In genomic region chr10:99966306-99966705, GRCh38 we compare ENCODE assay signal across 11 cellular contexts.
DNase-seq lines count a peak whose midpoint lies in the region; ATAC-seq and TF ChIP-seq lines count a peak whose summit lies in the region.
"Had no signal": no experiment of that assay in that cellular context is flagged by ENCODE, and none has a peak within 500 bp of the region (broad histone marks: within the 10 kb centered on the region; RNA-seq: fewer than 3 reads in every experiment).

No MANE protein-coding gene starts in this region.

- no peaks in the 10 kb centered on the region for H3K9me3 Mint-ChIP-seq in central memory CD8-positive, alpha-beta T cell
- H3K9me3 Mint-ChIP-seq in nephron progenitor cell = no peaks in the 10 kb centered on the region

- H3K36me3 Mint-ChIP-seq in central memory CD8-positive, alpha-beta T cell (ENCODE audit: insufficient read depth) = peaks cover 11% of the 10 kb centered on the region
- H3K36me3 Mint-ChIP-seq in nephron progenitor cell (ENCODE audit: low read depth) = peaks cover 26% of the 10 kb centered on the region

- TF ChIP-seq CTCF in nephron progenitor cell (IDR thresholded peaks at IDR 0.05) = no peak

- H3K27me3 Mint-ChIP-seq in central memory CD8-positive, alpha-beta T cell = no peaks in the 10 kb centered on the region
- H3K27me3 Mint-ChIP-seq in nephron progenitor cell (ENCODE audit: low read depth, poor library complexity) = no peaks in the 10 kb centered on the region

- H3K4me1 Mint-ChIP-seq in central memory CD8-positive, alpha-beta T cell = no peaks in the 10 kb centered on the region
- H3K4me1 Mint-ChIP-seq in nephron progenitor cell = peaks cover 5% of the 10 kb centered on the region

- peak overlapping the region; percentile 25 for H3K27ac Mint-ChIP-seq in central memory CD8-positive, alpha-beta T cell (ENCODE audit: low read depth)
- H3K27ac Mint-ChIP-seq in nephron progenitor cell = peak overlapping the region; percentile 21

- DNase-seq in EH (ENCODE audit: low read depth) (peak; percentile 94), NCI-H82 (lab: John Stamatoyannopoulos, UW) (peak; percentile 75), nephron progenitor cell (no peak), UCSD-AML1 (lab: John Stamatoyannopoulos, UW; ENCODE audit: unreplicated experiment) (no peak), NOMO-1 (lab: John Stamatoyannopoulos, UW; ENCODE audit: unreplicated experiment in 2 of 2) (no peak)
- DNase-seq in central memory CD8-positive, alpha-beta T cell (ENCODE audit: low spot score in 2 of 2) = no peak
- DNase-seq: aorta; DND-41; stimulated activated CD4-positive, alpha-beta T cell treated with anti-CD3 and anti-CD28 coated beads, Interleukin-1b, Interleukin-23, amount 100 ng/mL, for 48 hours had no signal

- no peak overlapping the region for H3K4me3 Mint-ChIP-seq in central memory CD8-positive, alpha-beta T cell
- H3K4me3 Mint-ChIP-seq in nephron progenitor cell = no peak overlapping the region

- no peak for ATAC-seq in central memory CD8-positive, alpha-beta T cell (replicated peaks; ENCODE audit: extremely low read depth, poor library complexity, severe bottlenecking)
- no peak for ATAC-seq in HG03175 (IDR thresholded peaks at IDR 0.05; ENCODE audit: unreplicated experiment)
- ATAC-seq in HG03439 (IDR thresholded peaks at IDR 0.05; ENCODE audit: unreplicated experiment) = no peak

Comparison
In these comparisons a context has a peak if more than half of its experiments do, and no peak if none do; other contexts are left out.
1. DNase-seq: peak in EH (single experiment) and NCI-H82 (single experiment); none in central memory CD8-positive, alpha-beta T cell (0 of 2), nephron progenitor cell (single experiment), UCSD-AML1 (single experiment) and NOMO-1 (0 of 2).